8 cellular contexts compared by ENCODE assay signal in the genomic region with DNA sequence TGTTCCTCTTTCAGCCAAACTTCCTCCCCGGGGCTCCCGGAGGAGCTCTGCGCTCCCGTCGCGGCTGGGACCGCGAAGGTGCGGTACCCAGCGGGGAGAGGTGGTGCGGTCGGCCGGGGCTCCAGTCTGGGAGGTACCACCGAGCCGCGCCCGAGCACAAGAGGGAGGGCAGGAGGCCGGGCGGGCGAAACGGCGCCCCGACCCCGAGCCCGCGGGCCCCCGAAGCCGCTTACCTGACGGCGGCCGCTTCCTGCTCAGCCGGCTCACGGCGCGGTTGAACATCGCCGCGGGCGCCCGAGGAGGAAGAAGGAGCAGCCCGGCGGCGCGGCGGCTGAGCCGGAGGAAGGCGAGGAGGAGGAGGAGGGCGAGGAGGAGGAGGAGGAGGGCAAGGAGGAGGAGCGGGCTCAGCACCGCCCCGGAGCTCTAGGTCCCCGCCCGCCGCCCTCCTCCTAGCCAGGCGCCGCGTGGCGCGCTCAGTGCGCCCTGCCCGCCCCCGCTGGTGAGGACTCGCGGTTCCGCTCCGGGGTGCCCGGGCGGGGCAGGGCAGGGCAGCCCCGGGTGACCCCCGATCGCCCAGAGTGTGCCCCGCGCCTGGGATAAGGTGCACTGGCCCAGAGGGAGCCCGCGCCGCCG. TPM values are rescaled to one million over a fixed set of nuclear protein-coding genes. Genes with fewer than 3 reads are reported as not detected.
A peak's percentile ranks its signal among the peaks of the same experiment; 100 is the strongest.
DNase-seq lines count a peak whose midpoint lies in the region; ATAC-seq lines count a peak whose summit lies in the region.

A gene with protein sequence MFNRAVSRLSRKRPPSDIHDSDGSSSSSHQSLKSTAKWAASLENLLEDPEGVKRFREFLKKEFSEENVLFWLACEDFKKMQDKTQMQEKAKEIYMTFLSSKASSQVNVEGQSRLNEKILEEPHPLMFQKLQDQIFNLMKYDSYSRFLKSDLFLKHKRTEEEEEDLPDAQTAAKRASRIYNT (minus strand): TSS at position 363 of the 633 bp plus-strand sequence. CDS start 81 bp downstream, at position 282.

- ATAC-seq in HG02973 (IDR thresholded peaks at IDR 0.05; ENCODE audit: unreplicated experiment) (peak; percentile 63), esophagus mucosa (peak; percentile 95), naive B cell (ENCODE audit: low read depth in 2 of 2) (peak; percentile 59 to 67)
- ATAC-seq in stimulated activated effector memory CD8-positive, alpha-beta T cell treated with anti-CD3 and anti-CD28 coated beads, Interleukin-12 subunit alpha, Interleukin-12 subunit beta, amount 100 ng/mL, for 72 hours: peak; percentile 87

- H3K27me3 Mint-ChIP-seq in naive B cell: peaks cover 0 to 2% (median 2%) of the 10 kb centered on the region in 3 donors

- H3K4me1 Mint-ChIP-seq in naive B cell: peaks cover 12 to 47% (median 44%) of the 10 kb centered on the region in 3 donors
- H3K4me1 Mint-ChIP-seq in stimulated activated effector memory CD8-positive, alpha-beta T cell treated with anti-CD3 and anti-CD28 coated beads, Interleukin-12 subunit alpha, Interleukin-12 subunit beta, amount 100 ng/mL, for 72 hours: peaks cover 52% of the 10 kb centered on the region

- DNase-seq in NCI-H748 (lab: John Stamatoyannopoulos, UW; ENCODE audit: unreplicated experiment) (peak; percentile 42), NCI-H748 treated with DMSO at 0.1 percent for 48 hours (lab: John Stamatoyannopoulos, UW) (no peak), NOMO-1 treated with DMSO at 0.1 percent for 48 hours (lab: John Stamatoyannopoulos, UW; ENCODE audit: unreplicated experiment) (peak; percentile 79), naive B cell (peak; percentile 40)
- DNase-seq in activated CD8-positive, alpha-beta memory T cell treated with anti-CD3 and anti-CD28 coated beads, Interleukin-2, amount 50 U/mL, for 1 hour (ENCODE audit: extremely low read depth): peak; percentile 60
- DNase-seq in stimulated activated effector memory CD8-positive, alpha-beta T cell treated with anti-CD3 and anti-CD28 coated beads, Interleukin-12 subunit alpha, Interleukin-12 subunit beta, amount 100 ng/mL, for 72 hours (ENCODE audit: low spot score in 2 of 2): peak; percentile 68 to 88

- H3K36me3 Mint-ChIP-seq in naive B cell: no peaks in the 10 kb centered on the region
- peaks cover 18% of the 10 kb centered on the region for H3K36me3 Mint-ChIP-seq in stimulated activated effector memory CD8-positive, alpha-beta T cell treated with anti-CD3 and anti-CD28 coated beads, Interleukin-12 subunit alpha, Interleukin-12 subunit beta, amount 100 ng/mL, for 72 hours

- peak within 1 kb of the TSS; percentile 85 to 98 (median 96) for H3K4me3 Mint-ChIP-seq in naive B cell
- peak within 1 kb of the TSS; percentile 83 for H3K4me3 Mint-ChIP-seq in stimulated activated effector memory CD8-positive, alpha-beta T cell treated with anti-CD3 and anti-CD28 coated beads, Interleukin-12 subunit alpha, Interleukin-12 subunit beta, amount 100 ng/mL, for 72 hours

- H3K27ac Mint-ChIP-seq in naive B cell: peak within 1 kb of the TSS; percentile 27 to 96 (median 72)
- H3K27ac Mint-ChIP-seq in stimulated activated effector memory CD8-positive, alpha-beta T cell treated with anti-CD3 and anti-CD28 coated beads, Interleukin-12 subunit alpha, Interleukin-12 subunit beta, amount 100 ng/mL, for 72 hours: peak within 1 kb of the TSS; percentile 84

- no peaks in the 10 kb centered on the region for H3K9me3 Mint-ChIP-seq in naive B cell
- no peaks in the 10 kb centered on the region for H3K9me3 Mint-ChIP-seq in stimulated activated effector memory CD8-positive, alpha-beta T cell treated with anti-CD3 and anti-CD28 coated beads, Interleukin-12 subunit alpha, Interleukin-12 subunit beta, amount 100 ng/mL, for 72 hours

RNA-seq across cellular contexts. Expression of the gene that starts here (rescaled TPM):
- total RNA-seq in esophagus mucosa: 33.9 TPM
- polyA plus RNA-seq in naive B cell (ENCODE audit: low read depth in 6 of 6): 10 to 100 TPM; 15.0 to 25.0 (median 20.4) TPM
